Comparison of ENCODE assay signal across 10 cellular contexts in genomic region chr20:17957505-17958325, GRCh38. TPM values are rescaled to one million over a fixed set of nuclear protein-coding genes. Genes with fewer than 3 reads are reported as not detected.
DNase-seq lines count a peak whose midpoint lies in the region; ATAC-seq and TF ChIP-seq lines count a peak whose summit lies in the region.
"Had no signal": no experiment of that assay in that cellular context is flagged by ENCODE, and none has a peak within 500 bp of the region (broad histone marks: within the 10 kb centered on the region; RNA-seq: fewer than 3 reads in every experiment).

No MANE protein-coding gene starts in this region.

- 23 to 25% methylated on average over 4 to 5 of the region's 5 CpGs for WGBS in transverse colon (ENCODE audit: low coverage in 1 of 2), 2 donors

- no peak overlapping the region for H3K4me3 Mint-ChIP-seq in activated naive CD4-positive, alpha-beta T cell treated with anti-CD3 and anti-CD28 coated beads, Interleukin-2, amount 10 ng/mL, durations not matched to agents 7 days and 5 days

- no peaks in the 10 kb centered on the region for H3K27me3 ChIP-seq in lower lobe of right lung (ENCODE audit: low read depth)
- no peaks in the 10 kb centered on the region for H3K27me3 ChIP-seq in transverse colon

- no peaks in the 10 kb centered on the region for H3K27me3 Mint-ChIP-seq in activated naive CD4-positive, alpha-beta T cell treated with anti-CD3 and anti-CD28 coated beads, Interleukin-2, amount 10 ng/mL, durations not matched to agents 7 days and 5 days

- no peaks in the 10 kb centered on the region for H3K9me3 Mint-ChIP-seq in activated naive CD4-positive, alpha-beta T cell treated with anti-CD3 and anti-CD28 coated beads, Interleukin-2, amount 10 ng/mL, durations not matched to agents 7 days and 5 days
- no peaks in the 10 kb centered on the region for H3K9me3 Mint-ChIP-seq in activated naive CD4-positive, alpha-beta T cell treated with anti-CD3 and anti-CD28 coated beads, Interleukin-2, amount 50 U/mL, for 72 hours

- no peak for TF ChIP-seq POLR2A in transverse colon (IDR thresholded peaks at IDR 0.05)

- peaks cover 79% of the 10 kb centered on the region for H3K4me1 Mint-ChIP-seq in activated naive CD4-positive, alpha-beta T cell treated with anti-CD3 and anti-CD28 coated beads, Interleukin-2, amount 10 ng/mL, durations not matched to agents 7 days and 5 days

- TF ChIP-seq CTCF in lower lobe of right lung (IDR thresholded peaks at IDR 0.05) (no peak), transverse colon (IDR thresholded peaks at IDR 0.05) (no peak)

- intact Hi-C loops in lower lobe of right lung (cut with DNase I) (no loop called here), transverse colon (cut with DNase I; ENCODE audit: low total_unique reads) (no loop called here)

- peak overlapping the region; percentile 42 for H3K27ac ChIP-seq in lower lobe of right lung
- peak overlapping the region; percentile 77 to 100 (median 99) for H3K27ac ChIP-seq in transverse colon

- no peak for ATAC-seq in activated naive CD4-positive, alpha-beta T cell treated with anti-CD3 and anti-CD28 coated beads, Interleukin-2, amount 50 U/mL, for 72 hours
- ATAC-seq in lower lobe of right lung, result peak in 1 of 2 donors; percentile 57
- no peak for ATAC-seq in HG03159 (IDR thresholded peaks at IDR 0.05; ENCODE audit: unreplicated experiment)

- DNase-seq in activated naive CD4-positive, alpha-beta T cell treated with anti-CD3 and anti-CD28 coated beads, Interleukin-2, amount 10 ng/mL, durations not matched to agents 7 days and 5 days, result no peak
- no peak for DNase-seq in activated naive CD4-positive, alpha-beta T cell treated with anti-CD3 and anti-CD28 coated beads, Interleukin-2, amount 50 U/mL, for 72 hours (ENCODE audit: low spot score in 2 of 2)
- peak; percentile 82 for DNase-seq in amniotic epithelial cell (ENCODE audit: low read depth)
- no peak for DNase-seq in lower lobe of right lung
- DNase-seq in transverse colon, result no peak
- no peak for DNase-seq in NCI-H2107 (lab: John Stamatoyannopoulos, UW)
- DNase-seq in activated gamma-delta T cell (lab: John Stamatoyannopoulos, UW), result no peak
- DNase-seq: activated CD4-positive, CD25-positive, alpha-beta regulatory T cell; AML-193 had no signal

- H3K4me3 ChIP-seq in lower lobe of right lung, result no peak overlapping the region
- H3K4me3 ChIP-seq in transverse colon, result no peak overlapping the region

- CTCF ChIA-PET in activated naive CD4-positive, alpha-beta T cell treated with anti-CD3 and anti-CD28 coated beads, Interleukin-2, amount 10 ng/mL, durations not matched to agents 7 days and 5 days (lab: Charles Lee), result interaction anchor here (0.7 to 3.0 kb wide), 8 partner anchors 8 to 306 kb away, joined by 3 to 16 read pairs (median 4); no protein-coding TSS in a partner anchor

- TF ChIP-seq EP300 in transverse colon (IDR thresholded peaks at IDR 0.05; ENCODE audit: low read depth), result no peak

- peaks cover 40% of the 10 kb centered on the region for H3K36me3 ChIP-seq in lower lobe of right lung
- H3K36me3 ChIP-seq in transverse colon, result peaks cover 0 to 20% (median 9%) of the 10 kb centered on the region in 4 donors

- H3K9me3 ChIP-seq in lower lobe of right lung, result no peaks in the 10 kb centered on the region
- H3K9me3 ChIP-seq in transverse colon, result no peaks in the 10 kb centered on the region

- peak overlapping the region; percentile 75 for H3K27ac Mint-ChIP-seq in activated naive CD4-positive, alpha-beta T cell treated with anti-CD3 and anti-CD28 coated beads, Interleukin-2, amount 10 ng/mL, durations not matched to agents 7 days and 5 days
- H3K27ac Mint-ChIP-seq in activated naive CD4-positive, alpha-beta T cell treated with anti-CD3 and anti-CD28 coated beads, Interleukin-2, amount 50 U/mL, for 72 hours, result peak overlapping the region in 1 of 2 donors; percentile 82

- H3K36me3 Mint-ChIP-seq in activated naive CD4-positive, alpha-beta T cell treated with anti-CD3 and anti-CD28 coated beads, Interleukin-2, amount 10 ng/mL, durations not matched to agents 7 days and 5 days, result peaks cover 65% of the 10 kb centered on the region
- peaks cover 15 to 67% of the 10 kb centered on the region in 2 donors for H3K36me3 Mint-ChIP-seq in activated naive CD4-positive, alpha-beta T cell treated with anti-CD3 and anti-CD28 coated beads, Interleukin-2, amount 50 U/mL, for 72 hours

- H3K4me1 ChIP-seq in lower lobe of right lung (peaks cover 72% of the 10 kb centered on the region), transverse colon (peaks cover 46 to 84% (median 68%) of the 10 kb centered on the region in 4 donors)

- in situ Hi-C loops in transverse colon (cut with MboI; ENCODE audit: low pct_ligation_motif_present in 1 of 4, low pct_unique_long_range_greater_than_20kb in 1 of 4, low sequenced_read_pairs in 3 of 4), result no loop called here

RNA-seq across cellular contexts. Expression of gene SNX5, which starts 10.9 kb away (rescaled TPM):
- 100 to 1,000 TPM; 182 to 188 TPM for total RNA-seq in activated naive CD4-positive, alpha-beta T cell treated with anti-CD3 and anti-CD28 coated beads, Interleukin-2, amount 50 U/mL, for 72 hours
- 102 TPM for total RNA-seq in lower lobe of right lung
- total RNA-seq in transverse colon, result 100 to 1,000 TPM in 2 of 4 donors, 10 to 100 TPM in 2; 91.9 to 160 (median 122) TPM

RNA-seq across cellular contexts. Expression of gene MGME1, which starts 11.1 kb away (rescaled TPM):
- total RNA-seq in activated naive CD4-positive, alpha-beta T cell treated with anti-CD3 and anti-CD28 coated beads, Interleukin-2, amount 50 U/mL, for 72 hours, result 10 to 100 TPM; 31.9 to 33.9 TPM
- total RNA-seq in lower lobe of right lung (11.3 TPM), transverse colon (10 to 100 TPM in 3 of 4 donors, 1 to 10 TPM in 1; 4.1 to 18.8 (median 14.3) TPM)
